ENCODE assay signal across 20 cellular contexts in genomic region chr12:53816360-53817020, GRCh38.
DNase-seq lines count a peak whose midpoint lies in the region; ATAC-seq and TF ChIP-seq lines count a peak whose summit lies in the region.
"Had no signal": no experiment of that assay in that cellular context is flagged by ENCODE, and none has a peak within 500 bp of the region (broad histone marks: within the 10 kb centered on the region; RNA-seq: fewer than 3 reads in every experiment).

No MANE protein-coding gene starts in this region.

- no peak overlapping the region for H2BK120ac ChIP-seq in H9 (ENCODE audit: low read depth, low read length, poor library complexity, severe bottlenecking)

- H3K4me3 ChIP-seq in NB4 (ENCODE audit: low read depth, low read length) (no peak overlapping the region), epithelial cell of esophagus (ENCODE audit: low read length) (no peak overlapping the region), gastrocnemius medialis (no peak overlapping the region)
- H3K4me3 ChIP-seq: GM12878, GM23338 had no signal

- no peak for ATAC-seq in GM21526 (IDR thresholded peaks at IDR 0.05; ENCODE audit: low FRiP score, unreplicated experiment)
- no peak for ATAC-seq in gastrocnemius medialis
- ATAC-seq: GM12878, GM23338, HCT116 had no signal

- no peak overlapping the region for H4K91ac ChIP-seq in H9 (ENCODE audit: insufficient read length, low read depth, low read length)

- no peak overlapping the region for H2BK12ac ChIP-seq in H9 (ENCODE audit: insufficient read length, low read depth, low read length)

- no peak overlapping the region for H2AFZ ChIP-seq in H9 (ENCODE audit: low read length)
- H2AFZ ChIP-seq: GM23338 had no signal

- H3K27me3 ChIP-seq in H9 (ENCODE audit: insufficient read depth, low read length) (no peaks in the 10 kb centered on the region; the same call in 1 of the 2 replicates), gastrocnemius medialis (peaks cover 10 to 26% (median 19%) of the 10 kb centered on the region in 3 donors)

- DNase-seq in H9 = no peak
- peak; percentile 21 for DNase-seq in NB4 (ENCODE audit: low read depth)
- peak; percentile 71 for DNase-seq in epithelial cell of esophagus (ENCODE audit: low read depth)
- DNase-seq in myocyte (ENCODE audit: low read depth) = peak; percentile 12
- no peak for DNase-seq in hepatic stellate cell (ENCODE audit: low spot score)
- no peak for DNase-seq in erythroblast (lab: John Stamatoyannopoulos, UW)
- DNase-seq in gastrocnemius medialis = no peak
- DNase-seq: BE2C; C1 segment of cervical spinal cord; CD4-positive, CD25-positive, alpha-beta regulatory T cell; CD8-positive, alpha-beta memory T cell; COR-L47; DMS 273 treated with DMSO at 0.1 percent for 48 hours; DMS53; DND-41; EL had no signal

- TF ChIP-seq CTCF in H9 (conservative IDR thresholded peaks at IDR 0.05) (no peak), NB4 (IDR thresholded peaks at IDR 0.05; ENCODE audit: low read depth, low read length) (no peak), epithelial cell of esophagus (IDR thresholded peaks at IDR 0.05; ENCODE audit: insufficient read depth, low read depth, low read length, missing control alignments) (no peak), gastrocnemius medialis (IDR thresholded peaks at IDR 0.05 in 4 of 5, conservative IDR thresholded peaks at IDR 0.05 in 1 of 5) (no peak)

- H3K4me1 ChIP-seq in H9 (ENCODE audit: insufficient read depth, low read length) = no peaks in the 10 kb centered on the region
- H3K4me1 ChIP-seq in gastrocnemius medialis = no peaks in the 10 kb centered on the region
- H3K4me1 ChIP-seq: BE2C had no signal

- H3K79me1 ChIP-seq in H9 (ENCODE audit: insufficient read depth, low read depth, low read length, poor library complexity, severe bottlenecking) = no peaks in the 10 kb centered on the region

- no peak overlapping the region for H3K14ac ChIP-seq in H9 (ENCODE audit: insufficient read depth, low read length)

- no peak overlapping the region for H3K4me2 ChIP-seq in H9 (ENCODE audit: insufficient read depth, insufficient read length, low read length)
- H3K4me2 ChIP-seq: GM23338 had no signal

- H3K9me3 Mint-ChIP-seq in H9 = no peaks in the 10 kb centered on the region
- H3K9me3 Mint-ChIP-seq: CD4-positive, CD25-positive, alpha-beta regulatory T cell; CD8-positive, alpha-beta memory T cell; GM23338 had no signal

- H2BK15ac ChIP-seq in H9 (ENCODE audit: low read depth, low read length) = no peak overlapping the region

- H3K18ac ChIP-seq in H9 (ENCODE audit: insufficient read length, low read depth, low read length) = no peak overlapping the region

- no peak overlapping the region for H3K27ac Mint-ChIP-seq in H9
- H3K27ac Mint-ChIP-seq: CD4-positive, CD25-positive, alpha-beta regulatory T cell; GM23338 had no signal

- H3K23ac ChIP-seq in H9 (ENCODE audit: insufficient read length, low read depth, low read length) = no peak overlapping the region

- in situ Hi-C loops in gastrocnemius medialis (cut with MboI; ENCODE audit: low sequenced_read_pairs in 4 of 4) = no loop called here

- H3K27me3 Mint-ChIP-seq in H9 (ENCODE audit: low read depth) = peaks cover 53% of the 10 kb centered on the region

- no peaks in the 10 kb centered on the region for H3K4me1 Mint-ChIP-seq in H9
- H3K4me1 Mint-ChIP-seq: CD4-positive, CD25-positive, alpha-beta regulatory T cell; CD8-positive, alpha-beta memory T cell; GM23338 had no signal

- no peaks in the 10 kb centered on the region for H3K36me3 ChIP-seq in gastrocnemius medialis
- H3K36me3 ChIP-seq: BE2C had no signal

- no peaks in the 10 kb centered on the region for H3K23me2 ChIP-seq in H9 (ENCODE audit: insufficient read length, low read depth, low read length, poor library complexity, severe bottlenecking)

- TF ChIP-seq POLR2A in NB4 (IDR thresholded peaks at IDR 0.05; ENCODE audit: extremely low read depth, insufficient read length) (no peak), erythroblast (IDR thresholded peaks at IDR 0.05; ENCODE audit: low read length) (no peak), gastrocnemius medialis (IDR thresholded peaks at IDR 0.05) (no peak)

- H3K4me3 Mint-ChIP-seq in H9 = no peak overlapping the region
- H3K4me3 Mint-ChIP-seq: CD4-positive, CD25-positive, alpha-beta regulatory T cell; CD8-positive, alpha-beta memory T cell; GM23338 had no signal

- H2BK20ac ChIP-seq in H9 (ENCODE audit: low read depth, low read length, poor library complexity, severe bottlenecking) = no peak overlapping the region

- H4K20me1 ChIP-seq in H9 (ENCODE audit: control insufficient read depth, insufficient read depth, insufficient read length) = no peaks in the 10 kb centered on the region

- no peak overlapping the region for H3T11ph ChIP-seq in H9 (ENCODE audit: low read length)

- H3K9me3 ChIP-seq in H9 (ENCODE audit: control insufficient read depth, low read depth, low read length) (no peaks in the 10 kb centered on the region), gastrocnemius medialis (no peaks in the 10 kb centered on the region)
- H3K9me3 ChIP-seq: BE2C had no signal

- H4K5ac ChIP-seq in H9 (ENCODE audit: insufficient read length, low read depth, low read length) = no peak overlapping the region

- no peak overlapping the region for H3K27ac ChIP-seq in H9 (ENCODE audit: insufficient read length, low read depth, low read length)
- H3K27ac ChIP-seq in gastrocnemius medialis = no peak overlapping the region

- no peak overlapping the region for H3K56ac ChIP-seq in H9 (ENCODE audit: insufficient read length, low read depth, low read length)

- no peak overlapping the region for H3K4ac ChIP-seq in H9 (ENCODE audit: low read depth, low read length)

- H3K36me3 Mint-ChIP-seq in H9 (ENCODE audit: insufficient read depth in 1 of 3, low read depth in 3 of 3) = no peaks in the 10 kb centered on the region
- H3K36me3 Mint-ChIP-seq: CD4-positive, CD25-positive, alpha-beta regulatory T cell had no signal

- no peak overlapping the region for H3K9ac ChIP-seq in H9 (ENCODE audit: extremely low read depth, insufficient read length, low read length)

- H4K8ac ChIP-seq in H9 (replicated peaks; ENCODE audit: insufficient read length, low read depth, low read length) = no peak overlapping the region

- H2BK5ac ChIP-seq in H9 (ENCODE audit: insufficient read length, low read length) = peak overlapping the region; percentile 27

- H3K79me2 ChIP-seq in H9 (ENCODE audit: insufficient read depth, low read length) = no peaks in the 10 kb centered on the region

- no CpG with 5 or more reads among the region's 4 CpGs for WGBS in H9 (ENCODE audit: extremely low coverage, insufficient read length, low lambda C conversion rate)

- intact Hi-C loops in gastrocnemius medialis (cut with DNase I; ENCODE audit: low total_unique reads) = no loop called here

- no peak overlapping the region for H2AK5ac ChIP-seq in H9 (ENCODE audit: insufficient read length, low read length)

Comparison
In these comparisons a context has a peak if more than half of its experiments do, and no peak if none do; other contexts are left out.
1. DNase-seq: peak in NB4 (single experiment), epithelial cell of esophagus (single experiment) and myocyte (single experiment); none in H9 (single experiment), hepatic stellate cell (single experiment), erythroblast (0 of 2) and gastrocnemius medialis (0 of 2).